In the genomic region with DNA sequence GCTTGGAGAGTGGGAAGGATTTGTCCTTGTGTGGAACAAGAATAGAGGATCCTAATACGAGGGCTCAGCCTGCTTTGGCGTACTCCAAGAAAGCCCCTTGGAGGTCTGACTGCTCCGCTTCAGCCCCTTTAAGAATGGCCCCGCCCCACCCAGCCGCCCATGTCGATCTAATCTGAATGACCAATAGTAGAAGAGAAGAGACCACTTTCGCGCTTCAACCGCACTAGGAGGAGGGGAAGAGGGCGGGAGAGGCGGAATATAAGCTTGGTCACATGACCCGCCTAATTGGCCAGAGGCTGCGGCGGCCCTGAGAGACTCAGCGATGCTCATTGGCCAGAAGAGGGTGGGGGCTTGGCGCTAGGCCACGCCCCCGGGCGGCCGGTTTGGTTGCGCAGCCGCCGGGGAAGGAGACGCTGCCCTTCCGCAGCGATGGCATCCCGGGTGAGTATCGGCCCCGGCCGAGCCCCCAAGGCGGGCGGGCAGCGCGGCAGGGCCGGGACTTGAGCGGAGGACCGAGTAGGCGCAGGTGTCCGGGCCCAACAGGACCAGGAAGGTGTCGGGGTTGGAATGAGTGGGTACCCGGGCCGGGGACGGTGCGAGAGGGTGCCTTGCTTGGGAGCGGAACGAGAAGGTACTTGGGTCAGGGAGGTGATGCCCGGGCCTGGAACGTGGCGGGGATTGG, we compare ENCODE assay signal across 1 cellular context.
TF ChIP-seq lines count a peak whose summit lies in the region.

A gene with protein sequence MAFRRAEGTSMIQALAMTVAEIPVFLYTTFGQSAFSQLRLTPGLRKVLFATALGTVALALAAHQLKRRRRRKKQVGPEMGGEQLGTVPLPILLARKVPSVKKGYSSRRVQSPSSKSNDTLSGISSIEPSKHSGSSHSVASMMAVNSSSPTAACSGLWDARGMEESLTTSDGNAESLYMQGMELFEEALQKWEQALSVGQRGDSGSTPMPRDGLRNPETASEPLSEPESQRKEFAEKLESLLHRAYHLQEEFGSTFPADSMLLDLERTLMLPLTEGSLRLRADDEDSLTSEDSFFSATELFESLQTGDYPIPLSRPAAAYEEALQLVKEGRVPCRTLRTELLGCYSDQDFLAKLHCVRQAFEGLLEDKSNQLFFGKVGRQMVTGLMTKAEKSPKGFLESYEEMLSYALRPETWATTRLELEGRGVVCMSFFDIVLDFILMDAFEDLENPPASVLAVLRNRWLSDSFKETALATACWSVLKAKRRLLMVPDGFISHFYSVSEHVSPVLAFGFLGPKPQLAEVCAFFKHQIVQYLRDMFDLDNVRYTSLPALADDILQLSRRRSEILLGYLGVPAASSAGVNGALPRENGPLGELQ (plus strand): TSS at position 386 of the 682 bp plus-strand sequence. CDS start 3,969 bp downstream, outside the sequence.

TF ChIP-seq in K562, 482 proteins besides CTCF, POLR2A, EP300 and RAD21 (continued from another document):
- TF ChIP-seq MEIS2 (IDR thresholded peaks at IDR 0.05; ENCODE audit: partially characterized antibody) (peak; percentile 64), E2F5 (CRISPR knock-in tag; IDR thresholded peaks at IDR 0.05) (no peak), PTRF (tag; IDR thresholded peaks at IDR 0.05) (no peak), MBD2 (IDR thresholded peaks at IDR 0.05; ENCODE audit: borderline replicate concordance, low read depth) (peak; percentile 73), FOS (IDR thresholded peaks at IDR 0.05; ENCODE audit: extremely low read depth, insufficient read length) (peak; percentile 59), HDAC1 (IDR thresholded peaks at IDR 0.05) (peak in 1 of 2 experiments; percentile 87; a peak in 2 of 4 replicates), E2F1 (CRISPR knock-in tag; IDR thresholded peaks at IDR 0.05) (peak; percentile 68), HLTF (IDR thresholded peaks at IDR 0.05) (no peak), CUX1 (CRISPR knock-in tag; IDR thresholded peaks at IDR 0.05) (no peak), ZNF175 (CRISPR knock-in tag; IDR thresholded peaks at IDR 0.05; ENCODE audit: low read depth) (no peak), SAP30 (IDR thresholded peaks at IDR 0.05; ENCODE audit: borderline replicate concordance, insufficient read depth, low read depth, low read length, poor library complexity, severe bottlenecking) (peak; percentile 84), PCBP1 (IDR thresholded peaks at IDR 0.05; ENCODE audit: low read depth, low read length, poor library complexity, severe bottlenecking) (peak; percentile 55), BHLHE40 (IDR thresholded peaks at IDR 0.05; ENCODE audit: low read length) (peak; percentile 97), RAD51 (IDR thresholded peaks at IDR 0.05; ENCODE audit: borderline replicate concordance, low read depth) (peak; percentile 98), PHF20 (IDR thresholded peaks at IDR 0.05; ENCODE audit: partially characterized antibody) (peak; percentile 56), GTF2B (IDR thresholded peaks at IDR 0.05; ENCODE audit: extremely low read depth, insufficient read length) (no peak), GATA2 (CRISPR knock-in tag; IDR thresholded peaks at IDR 0.05) (peak; percentile 47; the same call in 1 of the 2 replicates), CCNT2 (IDR thresholded peaks at IDR 0.05; ENCODE audit: borderline replicate concordance, extremely low read depth, insufficient read length, low read depth, low read length) (peak; percentile 53)
- TF ChIP-seq, protein P1, sequence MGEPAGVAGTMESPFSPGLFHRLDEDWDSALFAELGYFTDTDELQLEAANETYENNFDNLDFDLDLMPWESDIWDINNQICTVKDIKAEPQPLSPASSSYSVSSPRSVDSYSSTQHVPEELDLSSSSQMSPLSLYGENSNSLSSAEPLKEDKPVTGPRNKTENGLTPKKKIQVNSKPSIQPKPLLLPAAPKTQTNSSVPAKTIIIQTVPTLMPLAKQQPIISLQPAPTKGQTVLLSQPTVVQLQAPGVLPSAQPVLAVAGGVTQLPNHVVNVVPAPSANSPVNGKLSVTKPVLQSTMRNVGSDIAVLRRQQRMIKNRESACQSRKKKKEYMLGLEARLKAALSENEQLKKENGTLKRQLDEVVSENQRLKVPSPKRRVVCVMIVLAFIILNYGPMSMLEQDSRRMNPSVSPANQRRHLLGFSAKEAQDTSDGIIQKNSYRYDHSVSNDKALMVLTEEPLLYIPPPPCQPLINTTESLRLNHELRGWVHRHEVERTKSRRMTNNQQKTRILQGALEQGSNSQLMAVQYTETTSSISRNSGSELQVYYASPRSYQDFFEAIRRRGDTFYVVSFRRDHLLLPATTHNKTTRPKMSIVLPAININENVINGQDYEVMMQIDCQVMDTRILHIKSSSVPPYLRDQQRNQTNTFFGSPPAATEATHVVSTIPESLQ (CRISPR knock-in tag; IDR thresholded peaks at IDR 0.05), result peak; percentile 64; the same call in 1 of the 2 replicates
- TF ChIP-seq, protein P2, sequence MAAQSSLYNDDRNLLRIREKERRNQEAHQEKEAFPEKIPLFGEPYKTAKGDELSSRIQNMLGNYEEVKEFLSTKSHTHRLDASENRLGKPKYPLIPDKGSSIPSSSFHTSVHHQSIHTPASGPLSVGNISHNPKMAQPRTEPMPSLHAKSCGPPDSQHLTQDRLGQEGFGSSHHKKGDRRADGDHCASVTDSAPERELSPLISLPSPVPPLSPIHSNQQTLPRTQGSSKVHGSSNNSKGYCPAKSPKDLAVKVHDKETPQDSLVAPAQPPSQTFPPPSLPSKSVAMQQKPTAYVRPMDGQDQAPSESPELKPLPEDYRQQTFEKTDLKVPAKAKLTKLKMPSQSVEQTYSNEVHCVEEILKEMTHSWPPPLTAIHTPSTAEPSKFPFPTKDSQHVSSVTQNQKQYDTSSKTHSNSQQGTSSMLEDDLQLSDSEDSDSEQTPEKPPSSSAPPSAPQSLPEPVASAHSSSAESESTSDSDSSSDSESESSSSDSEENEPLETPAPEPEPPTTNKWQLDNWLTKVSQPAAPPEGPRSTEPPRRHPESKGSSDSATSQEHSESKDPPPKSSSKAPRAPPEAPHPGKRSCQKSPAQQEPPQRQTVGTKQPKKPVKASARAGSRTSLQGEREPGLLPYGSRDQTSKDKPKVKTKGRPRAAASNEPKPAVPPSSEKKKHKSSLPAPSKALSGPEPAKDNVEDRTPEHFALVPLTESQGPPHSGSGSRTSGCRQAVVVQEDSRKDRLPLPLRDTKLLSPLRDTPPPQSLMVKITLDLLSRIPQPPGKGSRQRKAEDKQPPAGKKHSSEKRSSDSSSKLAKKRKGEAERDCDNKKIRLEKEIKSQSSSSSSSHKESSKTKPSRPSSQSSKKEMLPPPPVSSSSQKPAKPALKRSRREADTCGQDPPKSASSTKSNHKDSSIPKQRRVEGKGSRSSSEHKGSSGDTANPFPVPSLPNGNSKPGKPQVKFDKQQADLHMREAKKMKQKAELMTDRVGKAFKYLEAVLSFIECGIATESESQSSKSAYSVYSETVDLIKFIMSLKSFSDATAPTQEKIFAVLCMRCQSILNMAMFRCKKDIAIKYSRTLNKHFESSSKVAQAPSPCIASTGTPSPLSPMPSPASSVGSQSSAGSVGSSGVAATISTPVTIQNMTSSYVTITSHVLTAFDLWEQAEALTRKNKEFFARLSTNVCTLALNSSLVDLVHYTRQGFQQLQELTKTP (IDR thresholded peaks at IDR 0.05; ENCODE audit: low read depth in 1 of 2, partially characterized antibody in 2 of 2), result no peak
